10 cellular contexts compared by ENCODE assay signal in the genomic region with DNA sequence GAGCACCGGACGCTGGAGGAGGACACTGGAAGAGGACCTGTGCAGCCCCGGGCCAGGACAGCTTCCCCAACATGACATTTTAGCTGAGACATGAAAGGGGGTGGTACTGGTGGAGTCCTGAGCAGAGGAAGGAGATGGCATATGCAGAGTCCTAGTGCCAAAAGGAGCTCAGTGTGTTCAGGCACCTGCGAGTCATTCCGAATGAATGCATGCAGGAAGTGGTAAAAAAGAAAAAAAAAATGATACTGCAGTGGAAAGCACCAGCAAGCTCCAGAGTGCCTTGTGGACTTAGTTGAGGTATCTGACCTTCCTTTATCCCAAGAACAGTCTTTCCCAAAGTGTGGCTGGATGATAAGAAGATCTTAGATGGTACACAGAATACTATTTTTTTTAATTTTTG. TPM values are rescaled to one million over a fixed set of nuclear protein-coding genes. Genes with fewer than 3 reads are reported as not detected.
DNase-seq lines count a peak whose midpoint lies in the region; ATAC-seq lines count a peak whose summit lies in the region.
"Had no signal": no experiment of that assay in that cellular context is flagged by ENCODE, and none has a peak within 500 bp of the region (broad histone marks: within the 10 kb centered on the region; RNA-seq: fewer than 3 reads in every experiment).

No MANE protein-coding gene starts in this region.

- POLR2A ChIA-PET in activated CD4-positive, alpha-beta memory T cell treated with anti-CD3 and anti-CD28 coated beads for 36 hours (lab: Charles Lee) = interaction anchor here (0.6 kb wide), 2 partner anchors 273 to 499 kb away, joined by 3 to 4 read pairs; no protein-coding TSS in a partner anchor

- H3K9me3 Mint-ChIP-seq in activated CD4-positive, alpha-beta memory T cell treated with anti-CD3 and anti-CD28 coated beads for 36 hours = no peaks in the 10 kb centered on the region
- H3K9me3 Mint-ChIP-seq: H9 had no signal

- peak; percentile 59 for DNase-seq in GM03348 (ENCODE audit: low spot score)
- peak; percentile 52 for DNase-seq in activated CD4-positive, alpha-beta memory T cell treated with anti-CD3 and anti-CD28 coated beads for 36 hours
- peak; percentile 49 for DNase-seq in kidney glomerular epithelial cell (lab: John Stamatoyannopoulos, UW)
- no peak for DNase-seq in Ammon's horn (ENCODE audit: low spot score)
- no peak for DNase-seq in posterior vena cava (ENCODE audit: low spot score)
- DNase-seq in NCI-H774 (lab: John Stamatoyannopoulos, UW) = no peak
- DNase-seq in NCI-H187 (lab: John Stamatoyannopoulos, UW) = no peak
- DNase-seq: brain microvascular endothelial cell, H9 had no signal

- H3K27me3 Mint-ChIP-seq in activated CD4-positive, alpha-beta memory T cell treated with anti-CD3 and anti-CD28 coated beads for 36 hours = peaks cover 2% of the 10 kb centered on the region

- no peak overlapping the region for H3K4me3 Mint-ChIP-seq in activated CD4-positive, alpha-beta memory T cell treated with anti-CD3 and anti-CD28 coated beads for 36 hours
- H3K4me3 Mint-ChIP-seq: H9 had no signal

- no peaks in the 10 kb centered on the region for H3K36me3 Mint-ChIP-seq in activated CD4-positive, alpha-beta memory T cell treated with anti-CD3 and anti-CD28 coated beads for 36 hours

- peaks cover 10% of the 10 kb centered on the region for H3K4me1 Mint-ChIP-seq in activated CD4-positive, alpha-beta memory T cell treated with anti-CD3 and anti-CD28 coated beads for 36 hours (ENCODE audit: low read depth)

- peak; percentile 56 for ATAC-seq in HG02852 (IDR thresholded peaks at IDR 0.05; ENCODE audit: unreplicated experiment)

- H3K27ac Mint-ChIP-seq in activated CD4-positive, alpha-beta memory T cell treated with anti-CD3 and anti-CD28 coated beads for 36 hours = no peak overlapping the region
- H3K27ac Mint-ChIP-seq: H9 had no signal

- intact Hi-C loops in activated CD4-positive, alpha-beta memory T cell treated with anti-CD3 and anti-CD28 coated beads for 36 hours (cut with micrococcal nuclease) = no loop called here
- intact Hi-C loops in posterior vena cava (cut with DNase I) = loop anchor here in 1 of 2 donors (5.0 kb wide), 1 partner anchor 1114 kb away; no protein-coding TSS in a partner anchor

- CTCF ChIA-PET in activated CD4-positive, alpha-beta memory T cell treated with anti-CD3 and anti-CD28 coated beads for 36 hours (lab: Charles Lee) = interaction anchor here (0.6 to 1.6 kb wide), 4 partner anchors 10 to 150 kb away, joined by 3 to 5 read pairs (median 3); no protein-coding TSS in a partner anchor

RNA-seq across cellular contexts. Expression of a gene that starts 6.6 kb away (rescaled TPM):
- total RNA-seq in activated CD4-positive, alpha-beta memory T cell treated with anti-CD3 and anti-CD28 coated beads for 36 hours = 10 to 100 TPM; 27.9 to 29.9 TPM
- total RNA-seq in posterior vena cava = 10 to 100 TPM; 39.7 to 45.5 TPM

Comparison
In these comparisons a context has a peak if more than half of its experiments do, and no peak if none do; other contexts are left out.
1. DNase-seq: peak in GM03348 (single experiment), activated CD4-positive, alpha-beta memory T cell treated with anti-CD3 and anti-CD28 coated beads for 36 hours (single experiment) and kidney glomerular epithelial cell (single experiment); none in Ammon's horn (single experiment), posterior vena cava (single experiment), NCI-H774 (single experiment) and NCI-H187 (0 of 2).